ENCODE assay signal across 1 cellular context in the genomic region with DNA sequence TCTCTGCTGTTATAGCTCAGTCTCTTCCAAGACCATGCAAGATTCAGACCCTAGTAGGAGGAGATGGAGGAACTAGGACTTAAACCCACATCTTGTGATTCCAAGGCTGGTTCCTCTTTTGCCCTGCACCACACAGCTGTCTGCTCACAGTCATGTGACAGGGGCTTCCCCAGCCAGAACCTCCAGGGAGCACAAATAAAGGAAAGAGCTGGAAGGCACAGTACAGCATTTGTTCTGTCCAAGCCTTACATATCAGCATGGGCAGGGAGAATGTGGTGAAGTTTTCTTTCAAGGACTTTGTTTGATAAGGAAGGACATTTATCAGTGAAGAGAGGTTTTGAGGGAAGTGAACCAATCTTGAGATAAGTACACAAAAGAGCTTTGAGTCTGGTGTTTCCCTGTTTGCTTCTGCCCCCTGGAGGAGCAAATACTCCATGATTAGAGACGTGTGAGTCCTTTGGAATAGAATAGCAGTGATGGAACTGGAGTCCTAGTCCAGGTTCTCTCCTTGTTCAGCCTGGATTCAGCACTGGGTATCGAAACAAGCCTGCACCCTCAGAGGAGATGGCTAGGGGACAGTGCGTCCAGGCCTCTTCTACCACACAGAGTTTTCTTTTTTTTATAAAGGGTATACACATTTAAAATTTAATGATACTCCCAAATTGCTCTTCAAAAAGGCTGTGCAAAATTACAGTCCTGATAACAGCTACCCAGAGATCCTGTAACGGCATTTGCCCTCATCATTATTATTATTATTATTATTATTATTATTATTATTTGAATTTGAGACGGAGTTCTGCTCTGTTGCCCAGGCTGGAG.
TF ChIP-seq lines count a peak whose summit lies in the region.

No MANE protein-coding gene starts in this region.

TF ChIP-seq in HepG2, 621 proteins besides CTCF, POLR2A, EP300 and RAD21 (continued from another document and continues in another):
- TF ChIP-seq, protein P1, sequence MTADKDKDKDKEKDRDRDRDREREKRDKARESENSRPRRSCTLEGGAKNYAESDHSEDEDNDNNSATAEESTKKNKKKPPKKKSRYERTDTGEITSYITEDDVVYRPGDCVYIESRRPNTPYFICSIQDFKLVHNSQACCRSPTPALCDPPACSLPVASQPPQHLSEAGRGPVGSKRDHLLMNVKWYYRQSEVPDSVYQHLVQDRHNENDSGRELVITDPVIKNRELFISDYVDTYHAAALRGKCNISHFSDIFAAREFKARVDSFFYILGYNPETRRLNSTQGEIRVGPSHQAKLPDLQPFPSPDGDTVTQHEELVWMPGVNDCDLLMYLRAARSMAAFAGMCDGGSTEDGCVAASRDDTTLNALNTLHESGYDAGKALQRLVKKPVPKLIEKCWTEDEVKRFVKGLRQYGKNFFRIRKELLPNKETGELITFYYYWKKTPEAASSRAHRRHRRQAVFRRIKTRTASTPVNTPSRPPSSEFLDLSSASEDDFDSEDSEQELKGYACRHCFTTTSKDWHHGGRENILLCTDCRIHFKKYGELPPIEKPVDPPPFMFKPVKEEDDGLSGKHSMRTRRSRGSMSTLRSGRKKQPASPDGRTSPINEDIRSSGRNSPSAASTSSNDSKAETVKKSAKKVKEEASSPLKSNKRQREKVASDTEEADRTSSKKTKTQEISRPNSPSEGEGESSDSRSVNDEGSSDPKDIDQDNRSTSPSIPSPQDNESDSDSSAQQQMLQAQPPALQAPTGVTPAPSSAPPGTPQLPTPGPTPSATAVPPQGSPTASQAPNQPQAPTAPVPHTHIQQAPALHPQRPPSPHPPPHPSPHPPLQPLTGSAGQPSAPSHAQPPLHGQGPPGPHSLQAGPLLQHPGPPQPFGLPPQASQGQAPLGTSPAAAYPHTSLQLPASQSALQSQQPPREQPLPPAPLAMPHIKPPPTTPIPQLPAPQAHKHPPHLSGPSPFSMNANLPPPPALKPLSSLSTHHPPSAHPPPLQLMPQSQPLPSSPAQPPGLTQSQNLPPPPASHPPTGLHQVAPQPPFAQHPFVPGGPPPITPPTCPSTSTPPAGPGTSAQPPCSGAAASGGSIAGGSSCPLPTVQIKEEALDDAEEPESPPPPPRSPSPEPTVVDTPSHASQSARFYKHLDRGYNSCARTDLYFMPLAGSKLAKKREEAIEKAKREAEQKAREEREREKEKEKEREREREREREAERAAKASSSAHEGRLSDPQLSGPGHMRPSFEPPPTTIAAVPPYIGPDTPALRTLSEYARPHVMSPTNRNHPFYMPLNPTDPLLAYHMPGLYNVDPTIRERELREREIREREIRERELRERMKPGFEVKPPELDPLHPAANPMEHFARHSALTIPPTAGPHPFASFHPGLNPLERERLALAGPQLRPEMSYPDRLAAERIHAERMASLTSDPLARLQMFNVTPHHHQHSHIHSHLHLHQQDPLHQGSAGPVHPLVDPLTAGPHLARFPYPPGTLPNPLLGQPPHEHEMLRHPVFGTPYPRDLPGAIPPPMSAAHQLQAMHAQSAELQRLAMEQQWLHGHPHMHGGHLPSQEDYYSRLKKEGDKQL (CRISPR knock-in tag; IDR thresholded peaks at IDR 0.05; ENCODE audit: low read depth), result no peak
- TF ChIP-seq, protein P2, sequence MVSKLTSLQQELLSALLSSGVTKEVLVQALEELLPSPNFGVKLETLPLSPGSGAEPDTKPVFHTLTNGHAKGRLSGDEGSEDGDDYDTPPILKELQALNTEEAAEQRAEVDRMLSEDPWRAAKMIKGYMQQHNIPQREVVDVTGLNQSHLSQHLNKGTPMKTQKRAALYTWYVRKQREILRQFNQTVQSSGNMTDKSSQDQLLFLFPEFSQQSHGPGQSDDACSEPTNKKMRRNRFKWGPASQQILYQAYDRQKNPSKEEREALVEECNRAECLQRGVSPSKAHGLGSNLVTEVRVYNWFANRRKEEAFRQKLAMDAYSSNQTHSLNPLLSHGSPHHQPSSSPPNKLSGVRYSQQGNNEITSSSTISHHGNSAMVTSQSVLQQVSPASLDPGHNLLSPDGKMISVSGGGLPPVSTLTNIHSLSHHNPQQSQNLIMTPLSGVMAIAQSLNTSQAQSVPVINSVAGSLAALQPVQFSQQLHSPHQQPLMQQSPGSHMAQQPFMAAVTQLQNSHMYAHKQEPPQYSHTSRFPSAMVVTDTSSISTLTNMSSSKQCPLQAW (CRISPR knock-in tag; IDR thresholded peaks at IDR 0.05), result peak; percentile 56
- peak; percentile 74; the same call in 1 of the 2 replicates for TF ChIP-seq ZSCAN9 (CRISPR knock-in tag; IDR thresholded peaks at IDR 0.05; ENCODE audit: borderline replicate concordance)
- TF ChIP-seq SMAD9 (CRISPR knock-in tag; IDR thresholded peaks at IDR 0.05), result peak; percentile 60; the same call in 1 of the 2 replicates
- TF ChIP-seq ZNF460 (CRISPR knock-in tag; IDR thresholded peaks at IDR 0.05; ENCODE audit: borderline replicate concordance), result no peak
- TF ChIP-seq JUN (CRISPR knock-in tag; IDR thresholded peaks at IDR 0.05), result no peak
- TF ChIP-seq ZNF251 (CRISPR knock-in tag; IDR thresholded peaks at IDR 0.05), result no peak
- TF ChIP-seq KLF11 (CRISPR knock-in tag; IDR thresholded peaks at IDR 0.05), result peak; percentile 47; the same call in 1 of the 2 replicates
- TF ChIP-seq, protein P3, sequence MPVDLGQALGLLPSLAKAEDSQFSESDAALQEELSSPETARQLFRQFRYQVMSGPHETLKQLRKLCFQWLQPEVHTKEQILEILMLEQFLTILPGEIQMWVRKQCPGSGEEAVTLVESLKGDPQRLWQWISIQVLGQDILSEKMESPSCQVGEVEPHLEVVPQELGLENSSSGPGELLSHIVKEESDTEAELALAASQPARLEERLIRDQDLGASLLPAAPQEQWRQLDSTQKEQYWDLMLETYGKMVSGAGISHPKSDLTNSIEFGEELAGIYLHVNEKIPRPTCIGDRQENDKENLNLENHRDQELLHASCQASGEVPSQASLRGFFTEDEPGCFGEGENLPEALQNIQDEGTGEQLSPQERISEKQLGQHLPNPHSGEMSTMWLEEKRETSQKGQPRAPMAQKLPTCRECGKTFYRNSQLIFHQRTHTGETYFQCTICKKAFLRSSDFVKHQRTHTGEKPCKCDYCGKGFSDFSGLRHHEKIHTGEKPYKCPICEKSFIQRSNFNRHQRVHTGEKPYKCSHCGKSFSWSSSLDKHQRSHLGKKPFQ (CRISPR knock-in tag; IDR thresholded peaks at IDR 0.05; ENCODE audit: insufficient replicate concordance), result no peak
- TF ChIP-seq ZNF766 (CRISPR knock-in tag; IDR thresholded peaks at IDR 0.05; ENCODE audit: borderline replicate concordance), result no peak
- TF ChIP-seq ZNF34 (CRISPR knock-in tag; IDR thresholded peaks at IDR 0.05; ENCODE audit: borderline replicate concordance), result no peak
- peak; percentile 36; the same call in 1 of the 2 replicates for TF ChIP-seq ZBTB7B (CRISPR knock-in tag; IDR thresholded peaks at IDR 0.05)
- TF ChIP-seq ZFP1 (CRISPR knock-in tag; IDR thresholded peaks at IDR 0.05), result peak; percentile 41; the same call in 1 of the 2 replicates
- no peak for TF ChIP-seq ZNF230 (CRISPR knock-in tag; IDR thresholded peaks at IDR 0.05)
- TF ChIP-seq RARG (CRISPR knock-in tag; IDR thresholded peaks at IDR 0.05; ENCODE audit: low read depth), result no peak
- TF ChIP-seq ARNTL (CRISPR knock-in tag; IDR thresholded peaks at IDR 0.05), result no peak
- TF ChIP-seq, protein P4, sequence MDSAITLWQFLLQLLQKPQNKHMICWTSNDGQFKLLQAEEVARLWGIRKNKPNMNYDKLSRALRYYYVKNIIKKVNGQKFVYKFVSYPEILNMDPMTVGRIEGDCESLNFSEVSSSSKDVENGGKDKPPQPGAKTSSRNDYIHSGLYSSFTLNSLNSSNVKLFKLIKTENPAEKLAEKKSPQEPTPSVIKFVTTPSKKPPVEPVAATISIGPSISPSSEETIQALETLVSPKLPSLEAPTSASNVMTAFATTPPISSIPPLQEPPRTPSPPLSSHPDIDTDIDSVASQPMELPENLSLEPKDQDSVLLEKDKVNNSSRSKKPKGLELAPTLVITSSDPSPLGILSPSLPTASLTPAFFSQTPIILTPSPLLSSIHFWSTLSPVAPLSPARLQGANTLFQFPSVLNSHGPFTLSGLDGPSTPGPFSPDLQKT (CRISPR knock-in tag; IDR thresholded peaks at IDR 0.05; ENCODE audit: borderline replicate concordance), result no peak
- TF ChIP-seq, protein P5, sequence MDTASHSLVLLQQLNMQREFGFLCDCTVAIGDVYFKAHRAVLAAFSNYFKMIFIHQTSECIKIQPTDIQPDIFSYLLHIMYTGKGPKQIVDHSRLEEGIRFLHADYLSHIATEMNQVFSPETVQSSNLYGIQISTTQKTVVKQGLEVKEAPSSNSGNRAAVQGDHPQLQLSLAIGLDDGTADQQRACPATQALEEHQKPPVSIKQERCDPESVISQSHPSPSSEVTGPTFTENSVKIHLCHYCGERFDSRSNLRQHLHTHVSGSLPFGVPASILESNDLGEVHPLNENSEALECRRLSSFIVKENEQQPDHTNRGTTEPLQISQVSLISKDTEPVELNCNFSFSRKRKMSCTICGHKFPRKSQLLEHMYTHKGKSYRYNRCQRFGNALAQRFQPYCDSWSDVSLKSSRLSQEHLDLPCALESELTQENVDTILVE (CRISPR knock-in tag; IDR thresholded peaks at IDR 0.05), result peak; percentile 79; the same call in 1 of the 2 replicates
- TF ChIP-seq, protein P6, sequence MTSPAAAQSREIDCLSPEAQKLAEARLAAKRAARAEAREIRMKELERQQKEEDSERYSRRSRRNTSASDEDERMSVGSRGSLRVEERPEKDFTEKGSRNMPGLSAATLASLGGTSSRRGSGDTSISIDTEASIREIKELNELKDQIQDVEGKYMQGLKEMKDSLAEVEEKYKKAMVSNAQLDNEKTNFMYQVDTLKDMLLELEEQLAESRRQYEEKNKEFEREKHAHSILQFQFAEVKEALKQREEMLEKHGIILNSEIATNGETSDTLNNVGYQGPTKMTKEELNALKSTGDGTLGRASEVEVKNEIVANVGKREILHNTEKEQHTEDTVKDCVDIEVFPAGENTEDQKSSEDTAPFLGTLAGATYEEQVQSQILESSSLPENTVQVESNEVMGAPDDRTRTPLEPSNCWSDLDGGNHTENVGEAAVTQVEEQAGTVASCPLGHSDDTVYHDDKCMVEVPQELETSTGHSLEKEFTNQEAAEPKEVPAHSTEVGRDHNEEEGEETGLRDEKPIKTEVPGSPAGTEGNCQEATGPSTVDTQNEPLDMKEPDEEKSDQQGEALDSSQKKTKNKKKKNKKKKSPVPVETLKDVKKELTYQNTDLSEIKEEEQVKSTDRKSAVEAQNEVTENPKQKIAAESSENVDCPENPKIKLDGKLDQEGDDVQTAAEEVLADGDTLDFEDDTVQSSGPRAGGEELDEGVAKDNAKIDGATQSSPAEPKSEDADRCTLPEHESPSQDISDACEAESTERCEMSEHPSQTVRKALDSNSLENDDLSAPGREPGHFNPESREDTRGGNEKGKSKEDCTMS (CRISPR knock-in tag; conservative IDR thresholded peaks at IDR 0.05), result no peak; the same call in 1 of the 2 replicates
- TF ChIP-seq, protein P7, sequence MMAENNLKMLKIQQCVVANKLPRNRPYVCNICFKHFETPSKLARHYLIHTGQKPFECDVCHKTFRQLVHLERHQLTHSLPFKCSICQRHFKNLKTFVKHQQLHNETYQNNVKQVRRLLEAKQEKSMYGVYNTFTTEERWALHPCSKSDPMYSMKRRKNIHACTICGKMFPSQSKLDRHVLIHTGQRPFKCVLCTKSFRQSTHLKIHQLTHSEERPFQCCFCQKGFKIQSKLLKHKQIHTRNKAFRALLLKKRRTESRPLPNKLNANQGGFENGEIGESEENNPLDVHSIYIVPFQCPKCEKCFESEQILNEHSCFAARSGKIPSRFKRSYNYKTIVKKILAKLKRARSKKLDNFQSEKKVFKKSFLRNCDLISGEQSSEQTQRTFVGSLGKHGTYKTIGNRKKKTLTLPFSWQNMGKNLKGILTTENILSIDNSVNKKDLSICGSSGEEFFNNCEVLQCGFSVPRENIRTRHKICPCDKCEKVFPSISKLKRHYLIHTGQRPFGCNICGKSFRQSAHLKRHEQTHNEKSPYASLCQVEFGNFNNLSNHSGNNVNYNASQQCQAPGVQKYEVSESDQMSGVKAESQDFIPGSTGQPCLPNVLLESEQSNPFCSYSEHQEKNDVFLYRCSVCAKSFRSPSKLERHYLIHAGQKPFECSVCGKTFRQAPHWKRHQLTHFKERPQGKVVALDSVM (CRISPR knock-in tag; IDR thresholded peaks at IDR 0.05), result 0 out of 2 replicates have a peak, but pooled peaks have one; percentile 44
- TF ChIP-seq SAP130 (CRISPR knock-in tag; IDR thresholded peaks at IDR 0.05; ENCODE audit: low read depth), result peak; percentile 82
- peak; percentile 73 for TF ChIP-seq FOXA3 (CRISPR knock-in tag; IDR thresholded peaks at IDR 0.05)
- TF ChIP-seq, protein P8, sequence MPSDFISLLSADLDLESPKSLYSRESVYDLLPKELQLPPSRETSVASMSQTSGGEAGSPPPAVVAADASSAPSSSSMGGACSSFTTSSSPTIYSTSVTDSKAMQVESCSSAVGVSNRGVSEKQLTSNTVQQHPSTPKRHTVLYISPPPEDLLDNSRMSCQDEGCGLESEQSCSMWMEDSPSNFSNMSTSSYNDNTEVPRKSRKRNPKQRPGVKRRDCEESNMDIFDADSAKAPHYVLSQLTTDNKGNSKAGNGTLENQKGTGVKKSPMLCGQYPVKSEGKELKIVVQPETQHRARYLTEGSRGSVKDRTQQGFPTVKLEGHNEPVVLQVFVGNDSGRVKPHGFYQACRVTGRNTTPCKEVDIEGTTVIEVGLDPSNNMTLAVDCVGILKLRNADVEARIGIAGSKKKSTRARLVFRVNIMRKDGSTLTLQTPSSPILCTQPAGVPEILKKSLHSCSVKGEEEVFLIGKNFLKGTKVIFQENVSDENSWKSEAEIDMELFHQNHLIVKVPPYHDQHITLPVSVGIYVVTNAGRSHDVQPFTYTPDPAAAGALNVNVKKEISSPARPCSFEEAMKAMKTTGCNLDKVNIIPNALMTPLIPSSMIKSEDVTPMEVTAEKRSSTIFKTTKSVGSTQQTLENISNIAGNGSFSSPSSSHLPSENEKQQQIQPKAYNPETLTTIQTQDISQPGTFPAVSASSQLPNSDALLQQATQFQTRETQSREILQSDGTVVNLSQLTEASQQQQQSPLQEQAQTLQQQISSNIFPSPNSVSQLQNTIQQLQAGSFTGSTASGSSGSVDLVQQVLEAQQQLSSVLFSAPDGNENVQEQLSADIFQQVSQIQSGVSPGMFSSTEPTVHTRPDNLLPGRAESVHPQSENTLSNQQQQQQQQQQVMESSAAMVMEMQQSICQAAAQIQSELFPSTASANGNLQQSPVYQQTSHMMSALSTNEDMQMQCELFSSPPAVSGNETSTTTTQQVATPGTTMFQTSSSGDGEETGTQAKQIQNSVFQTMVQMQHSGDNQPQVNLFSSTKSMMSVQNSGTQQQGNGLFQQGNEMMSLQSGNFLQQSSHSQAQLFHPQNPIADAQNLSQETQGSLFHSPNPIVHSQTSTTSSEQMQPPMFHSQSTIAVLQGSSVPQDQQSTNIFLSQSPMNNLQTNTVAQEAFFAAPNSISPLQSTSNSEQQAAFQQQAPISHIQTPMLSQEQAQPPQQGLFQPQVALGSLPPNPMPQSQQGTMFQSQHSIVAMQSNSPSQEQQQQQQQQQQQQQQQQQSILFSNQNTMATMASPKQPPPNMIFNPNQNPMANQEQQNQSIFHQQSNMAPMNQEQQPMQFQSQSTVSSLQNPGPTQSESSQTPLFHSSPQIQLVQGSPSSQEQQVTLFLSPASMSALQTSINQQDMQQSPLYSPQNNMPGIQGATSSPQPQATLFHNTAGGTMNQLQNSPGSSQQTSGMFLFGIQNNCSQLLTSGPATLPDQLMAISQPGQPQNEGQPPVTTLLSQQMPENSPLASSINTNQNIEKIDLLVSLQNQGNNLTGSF (CRISPR knock-in tag; IDR thresholded peaks at IDR 0.05), result no peak
- TF ChIP-seq ZNF451 (CRISPR knock-in tag; IDR thresholded peaks at IDR 0.05), result no peak
- peak; percentile 55; the same call in 1 of the 2 replicates for TF ChIP-seq FOXO1 (CRISPR knock-in tag; IDR thresholded peaks at IDR 0.05)
- no peak for TF ChIP-seq ZSCAN21 (CRISPR knock-in tag; IDR thresholded peaks at IDR 0.05; ENCODE audit: borderline replicate concordance)
- TF ChIP-seq RAD51 (IDR thresholded peaks at IDR 0.05; ENCODE audit: borderline replicate concordance), result peak; percentile 50; the same call in 1 of the 2 replicates
- no peak for TF ChIP-seq HHEX (CRISPR knock-in tag; IDR thresholded peaks at IDR 0.05)
